ENCODE assay signal across 20 cellular contexts in genomic region chr2:148880636-148881035, GRCh38.
"Had no signal": no experiment of that assay in that cellular context is flagged by ENCODE, and none has a peak within 500 bp of the region (broad histone marks: within the 10 kb centered on the region; RNA-seq: fewer than 3 reads in every experiment).

No MANE protein-coding gene starts in this region.

- ATAC-seq: HepG2, Panc1 had no signal

- H3K4me3 ChIP-seq: MG63 had no signal

- H3K4me2 ChIP-seq: SK-N-SH had no signal

- H3K27ac ChIP-seq: RWPE1 had no signal

- H3K9me3 ChIP-seq: MG63, SK-N-SH had no signal

- DNase-seq: IMR-90, Karpas-422, KG1, MG63, NCI-H1092 treated with DMSO at 0.1 percent for 48 hours, NCI-H1436, NCI-H187, NCI-H2029, NCI-H2081 treated with DMSO at 0.1 percent for 48 hours, NCI-H2171, NCI-H226, NCI-H446, NCI-H510A treated with DMSO at 0.1 percent for 48 hours, NCI-H69, NCI-H774, SHP77, SK-N-SH had no signal

- H3K9me2 ChIP-seq: SK-N-SH had no signal

- H3K36me3 ChIP-seq: MG63 had no signal
